ENCODE assay signal across 16 cellular contexts in genomic region chr5:141649972-141650371, GRCh38. TPM values are rescaled to one million over a fixed set of nuclear protein-coding genes. Genes with fewer than 3 reads are reported as not detected.
DNase-seq lines count a peak whose midpoint lies in the region; ATAC-seq, FAIRE-seq and TF ChIP-seq lines count a peak whose summit lies in the region.
"Had no signal": no experiment of that assay in that cellular context is flagged by ENCODE, and none has a peak within 500 bp of the region (broad histone marks: within the 10 kb centered on the region; RNA-seq: fewer than 3 reads in every experiment).

No MANE protein-coding gene starts in this region.

- H3K36me3 ChIP-seq in CD8-positive, alpha-beta T cell (ENCODE audit: insufficient read depth, low read length) = peaks cover 9% of the 10 kb centered on the region
- H3K36me3 ChIP-seq in iPS-15b (ENCODE audit: control insufficient read depth, insufficient read depth, low read length) = peaks cover 15% of the 10 kb centered on the region

- no peak for TF ChIP-seq POLR2A in A549 (IDR thresholded peaks at IDR 0.05; ENCODE audit: low read length)

- TF ChIP-seq CTCF in A549 (IDR thresholded peaks at IDR 0.05) = no peak
- no peak for TF ChIP-seq CTCF in CD8-positive, alpha-beta T cell (IDR thresholded peaks at IDR 0.05)
- no peak for TF ChIP-seq CTCF in activated B cell treated with CpG ODN at 0.5 μM for 24 hours (IDR thresholded peaks at IDR 0.05)

- no peak for ATAC-seq in A549
- no peak for ATAC-seq in CD8-positive, alpha-beta T cell
- ATAC-seq in activated B cell treated with CpG ODN at 0.5 μM for 24 hours (ENCODE audit: low read depth) = no peak

- no peak overlapping the region for H3K9ac ChIP-seq in iPS-15b (ENCODE audit: low read depth, low read length)

- H3K4me3 ChIP-seq in A549 (no peak overlapping the region), iPS-15b (ENCODE audit: low read depth, low read length) (peak overlapping the region; percentile 79)
- no peak overlapping the region for H3K4me3 ChIP-seq in CD8-positive, alpha-beta T cell (ENCODE audit: low read depth, low read length)

- H3K4me1 Mint-ChIP-seq in CD8-positive, alpha-beta T cell (ENCODE audit: low read depth) = peaks cover 55% of the 10 kb centered on the region
- peaks cover 29% of the 10 kb centered on the region for H3K4me1 Mint-ChIP-seq in activated B cell treated with CpG ODN at 0.5 μM for 24 hours

- H3K27ac ChIP-seq in A549 = no peak overlapping the region
- no peak overlapping the region for H3K27ac ChIP-seq in CD8-positive, alpha-beta T cell (ENCODE audit: low read depth, low read length)

- H3K27ac Mint-ChIP-seq in CD8-positive, alpha-beta T cell = peak overlapping the region; percentile 87
- H3K27ac Mint-ChIP-seq in activated B cell treated with CpG ODN at 0.5 μM for 24 hours = peak overlapping the region; percentile 41

- peaks cover 43% of the 10 kb centered on the region for H3K36me3 Mint-ChIP-seq in CD8-positive, alpha-beta T cell
- H3K36me3 Mint-ChIP-seq in activated B cell treated with CpG ODN at 0.5 μM for 24 hours (ENCODE audit: low read depth) = peaks cover 39% of the 10 kb centered on the region

- intact Hi-C loops in CD8-positive, alpha-beta T cell (cut with DNase I, micrococcal nuclease) = loop anchor here (1.0 to 5.0 kb wide), 4 partner anchors 11 to 445 kb away; partner anchors contain the start of genes ARAP3 (in 1 of the 2) and DELE1 (in 1 of the 2)
- intact Hi-C loops in activated B cell treated with CpG ODN at 0.5 μM for 24 hours (cut with micrococcal nuclease) = loop anchor here (2.0 kb wide), 1 partner anchor 33 kb away; the partner anchor contains the start of gene ARAP3

- no peak for TF ChIP-seq EP300 in A549 (IDR thresholded peaks at IDR 0.05)

- no peak for TF ChIP-seq RAD21 in A549 (conservative IDR thresholded peaks at IDR 0.05 in 1 of 2, IDR thresholded peaks at IDR 0.05 in 1 of 2)

- no peak for DNase-seq in A549 (ENCODE audit: low read depth in 1 of 2, low spot score in 1 of 2)
- no peak for DNase-seq in CD8-positive, alpha-beta T cell
- DNase-seq in activated B cell treated with CpG ODN at 0.5 μM for 24 hours = no peak
- DNase-seq in NCI-H1048 (lab: John Stamatoyannopoulos, UW) = no peak
- DNase-seq in effector CD8-positive, alpha-beta T cell (lab: John Stamatoyannopoulos, UW) = no peak
- no peak for DNase-seq in stimulated activated CD4-positive, alpha-beta T cell treated with anti-CD3 and anti-CD28 coated beads, Interleukin-4, amount 100 ng/mL, for 1 hour
- no peak for DNase-seq in stimulated activated naive CD4-positive, alpha-beta T cell (lab: John Stamatoyannopoulos, UW)
- DNase-seq: effector CD4-positive, alpha-beta T cell; islet precursor cell; NCI-H1417 treated with DMSO at 0.1 percent for 48 hours; NCI-H446; retina; stimulated activated CD4-positive, alpha-beta T cell treated with anti-CD3 and anti-CD28 coated beads, Interleukin-4, amount 100 ng/mL, for 4 hours; T1000 had no signal

- H3K27me3 Mint-ChIP-seq in CD8-positive, alpha-beta T cell (ENCODE audit: low read depth) = no peaks in the 10 kb centered on the region
- H3K27me3 Mint-ChIP-seq in activated B cell treated with CpG ODN at 0.5 μM for 24 hours = no peaks in the 10 kb centered on the region

- no peak overlapping the region for H3K4me2 ChIP-seq in A549

- H3K9me3 Mint-ChIP-seq in CD8-positive, alpha-beta T cell = no peaks in the 10 kb centered on the region
- no peaks in the 10 kb centered on the region for H3K9me3 Mint-ChIP-seq in activated B cell treated with CpG ODN at 0.5 μM for 24 hours

- POLR2A ChIA-PET in A549 (lab: Yijun Ruan, JAX) (no interaction called here), activated B cell treated with CpG ODN at 0.5 μM for 24 hours (lab: Charles Lee) (interaction anchor here (0.6 to 2.6 kb wide), 4 partner anchors 8 to 199 kb away, joined by 5 to 50 read pairs (median 16); partner anchors contain the start of genes HDAC3 and RELL2)
- POLR2A ChIA-PET in CD8-positive, alpha-beta T cell (lab: Charles Lee) = interaction anchor here (0.9 to 7.3 kb wide), 3 partner anchors 9 to 228 kb away, joined by 3 to 68 read pairs (median 4); partner anchors contain the start of genes HDAC3, PCDH1 and RELL2

- CTCF ChIA-PET in A549 (lab: Yijun Ruan, JAX) (interaction anchor here (1.0 to 4.6 kb wide), 5 partner anchors 9 to 311 kb away, joined by 3 to 22 read pairs (median 6); partner anchors contain the start of genes HDAC3 and RELL2), activated B cell treated with CpG ODN at 0.5 μM for 24 hours (lab: Charles Lee) (no interaction called here)
- CTCF ChIA-PET in CD8-positive, alpha-beta T cell (lab: Charles Lee) = interaction anchor here (1.4 to 1.7 kb wide), 3 partner anchors 10 to 86 kb away, joined by 4 to 5 read pairs (median 5); partner anchors contain the start of gene DIAPH1

- no peaks in the 10 kb centered on the region for H3K27me3 ChIP-seq in CD8-positive, alpha-beta T cell (ENCODE audit: insufficient read depth, low read length)
- no peaks in the 10 kb centered on the region for H3K27me3 ChIP-seq in iPS-15b (ENCODE audit: control insufficient read depth, insufficient read depth, low read length)

- H3K4me1 ChIP-seq in A549 (peaks cover 4% of the 10 kb centered on the region; the same call in 1 of the 3 replicates), iPS-15b (ENCODE audit: control insufficient read depth, insufficient read depth, low read length) (no peaks in the 10 kb centered on the region)
- H3K4me1 ChIP-seq in CD8-positive, alpha-beta T cell (ENCODE audit: insufficient read depth, low read length) = peaks cover 20% of the 10 kb centered on the region

- no peak for FAIRE-seq in A549 (lab: Jason Lieb, UNC)
- FAIRE-seq: frontal cortex had no signal

- no peaks in the 10 kb centered on the region for H3K9me3 ChIP-seq in A549
- H3K9me3 ChIP-seq in CD8-positive, alpha-beta T cell (ENCODE audit: low read length) = no peaks in the 10 kb centered on the region
- no peaks in the 10 kb centered on the region for H3K9me3 ChIP-seq in iPS-15b (ENCODE audit: control insufficient read depth, insufficient read depth, low read length)

- H3K4me3 Mint-ChIP-seq in CD8-positive, alpha-beta T cell = peak overlapping the region; percentile 89
- H3K4me3 Mint-ChIP-seq in activated B cell treated with CpG ODN at 0.5 μM for 24 hours = peak overlapping the region; percentile 98

TF ChIP-seq in A549, 52 proteins besides CTCF, POLR2A, EP300 and RAD21:
- peak; percentile 61; the same call in 1 of the 2 replicates for TF ChIP-seq KDM1A (IDR thresholded peaks at IDR 0.05; ENCODE audit: low read depth)
- TF ChIP-seq HOXB13 (CRISPR knock-in tag; IDR thresholded peaks at IDR 0.05; ENCODE audit: low read depth) = no peak
- TF ChIP-seq E2F6 (IDR thresholded peaks at IDR 0.05; ENCODE audit: borderline replicate concordance, low read depth) = no peak

RNA-seq across cellular contexts. Expression of gene FCHSD1, which starts 1.2 kb away (rescaled TPM):
- polyA plus RNA-seq in A549 (2011; rRNA removed) (11.0 and 12.2 TPM in 2 replicates), A549 (2017; fragmentation: RNase III; extraction: RNeasy Plus Mini Kit Qiagen cat#74134 plus additional on column Dnase treatment) (10.1 to 14.5 TPM (median 14.0 TPM) in 3 replicates)
- polyA plus RNA-seq in A549 (2012; cell fraction: cytosol; rRNA removed) = 9.2 and 9.7 TPM in 2 replicates
- polyA plus RNA-seq in A549 (2012; cell fraction: nucleus; rRNA removed) = 87.6 and 92.1 TPM in 2 replicates
- polyA minus RNA-seq in A549 (2011; rRNA and poly(A)+ RNA removed) = 6.9 and 12.2 TPM in 2 replicates
- 100 to 1,000 TPM in 1 of 2 experiments, 10 to 100 TPM in 1; 95.8 to 101 TPM for total RNA-seq in CD8-positive, alpha-beta T cell
- total RNA-seq in activated B cell treated with CpG ODN at 0.5 μM for 24 hours = 63.2 and 79.5 TPM in 2 replicates

RNA-seq across cellular contexts. Expression of gene RELL2, which starts 13.2 kb away (rescaled TPM):
- polyA plus RNA-seq in A549 (2011; rRNA removed) (2.8 and 3.6 TPM in 2 replicates), A549 (2017; fragmentation: RNase III; extraction: RNeasy Plus Mini Kit Qiagen cat#74134 plus additional on column Dnase treatment) (5.0 to 6.5 TPM (median 6.5 TPM) in 3 replicates)
- polyA plus RNA-seq in A549 (2012; cell fraction: cytosol; rRNA removed) = 4.7 and 4.9 TPM in 2 replicates
- 16.1 and 20.1 TPM in 2 replicates for polyA plus RNA-seq in A549 (2012; cell fraction: nucleus; rRNA removed)
- polyA minus RNA-seq in A549 (2011; rRNA and poly(A)+ RNA removed) = 1.9 and 2.5 TPM in 2 replicates
- 1 to 10 TPM; 9.5 to 9.8 TPM for total RNA-seq in CD8-positive, alpha-beta T cell
- total RNA-seq in activated B cell treated with CpG ODN at 0.5 μM for 24 hours = 16.8 and 18.9 TPM in 2 replicates

RNA-seq across cellular contexts. Expression of gene HDAC3, which starts 13.3 kb away (rescaled TPM):
- 67.3 and 80.0 TPM in 2 replicates for polyA plus RNA-seq in A549 (2011; rRNA removed)
- 69.5 and 84.1 TPM in 2 replicates for polyA plus RNA-seq in A549 (2012; cell fraction: cytosol; rRNA removed)
- 82.2 and 128 TPM in 2 replicates for polyA plus RNA-seq in A549 (2012; cell fraction: nucleus; rRNA removed)
- polyA plus RNA-seq in A549 (2017; fragmentation: RNase III; extraction: RNeasy Plus Mini Kit Qiagen cat#74134 plus additional on column Dnase treatment) = 51.1 to 56.9 TPM (median 51.7 TPM) in 3 replicates
- polyA minus RNA-seq in A549 (2011; rRNA and poly(A)+ RNA removed) = 67.7 and 68.1 TPM in 2 replicates
- 10 to 100 TPM; 48.9 to 54.8 TPM for total RNA-seq in CD8-positive, alpha-beta T cell
- 101 and 102 TPM in 2 replicates for total RNA-seq in activated B cell treated with CpG ODN at 0.5 μM for 24 hours

RNA-seq across cellular contexts. Expression of gene DIAPH1, which starts 31.2 kb away (rescaled TPM):
- polyA plus RNA-seq in A549 (2011; rRNA removed) (53.4 and 82.2 TPM in 2 replicates), A549 (2017; fragmentation: RNase III; extraction: RNeasy Plus Mini Kit Qiagen cat#74134 plus additional on column Dnase treatment) (57.4 to 59.8 TPM (median 59.4 TPM) in 3 replicates)
- polyA plus RNA-seq in A549 (2012; cell fraction: cytosol; rRNA removed) = 27.8 and 37.6 TPM in 2 replicates
- polyA plus RNA-seq in A549 (2012; cell fraction: nucleus; rRNA removed) = 183 and 188 TPM in 2 replicates
- polyA minus RNA-seq in A549 (2011; rRNA and poly(A)+ RNA removed) = 157 and 182 TPM in 2 replicates
- total RNA-seq in CD8-positive, alpha-beta T cell = 100 to 1,000 TPM; 155 to 166 TPM
- 136 and 138 TPM in 2 replicates for total RNA-seq in activated B cell treated with CpG ODN at 0.5 μM for 24 hours

RNA-seq across cellular contexts. Expression of gene ARAP3, which starts 32.1 kb away (rescaled TPM):
- 3.0 and 4.5 TPM in 2 replicates for polyA plus RNA-seq in A549 (2011; rRNA removed)
- 3.6 and 4.3 TPM in 2 replicates for polyA plus RNA-seq in A549 (2012; cell fraction: cytosol; rRNA removed)
- polyA plus RNA-seq in A549 (2012; cell fraction: nucleus; rRNA removed) = 16.2 and 16.7 TPM in 2 replicates
- 5.1 to 6.9 TPM (median 6.6 TPM) in 3 replicates for polyA plus RNA-seq in A549 (2017; fragmentation: RNase III; extraction: RNeasy Plus Mini Kit Qiagen cat#74134 plus additional on column Dnase treatment)
- polyA minus RNA-seq in A549 (2011; rRNA and poly(A)+ RNA removed) = 6.8 and 8.2 TPM in 2 replicates
- 1 to 10 TPM in 1 of 2 experiments, under 1 TPM in 1; 0.73 to 1.2 TPM for total RNA-seq in CD8-positive, alpha-beta T cell
- 0.44 and 0.49 TPM in 2 replicates for total RNA-seq in activated B cell treated with CpG ODN at 0.5 μM for 24 hours
